ENCODE assay signal across 13 cellular contexts in the genomic region with DNA sequence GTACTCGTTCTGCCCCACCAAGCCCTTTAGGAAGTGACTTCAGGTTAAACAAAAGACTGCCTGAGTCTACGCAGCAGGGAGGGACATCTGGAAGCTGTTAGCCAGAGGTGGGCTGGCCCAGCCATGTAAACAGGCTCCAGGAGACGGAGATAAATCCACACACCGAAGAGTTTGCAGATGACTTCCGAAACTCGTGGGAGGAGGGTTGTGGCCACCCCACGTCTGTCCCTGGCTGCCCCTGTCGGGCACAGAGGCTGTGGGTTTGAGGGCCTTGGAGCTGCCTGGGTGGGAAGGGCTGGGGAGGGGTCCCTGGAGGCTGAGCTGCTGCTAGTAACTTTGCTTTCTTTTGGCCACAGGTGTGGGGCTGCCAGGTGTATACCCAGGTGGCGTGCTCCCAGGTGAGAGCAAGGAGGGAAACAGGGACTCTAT. TPM values are rescaled to one million over a fixed set of nuclear protein-coding genes. Genes with fewer than 3 reads are reported as not detected.
DNase-seq lines count a peak whose midpoint lies in the region; ATAC-seq lines count a peak whose summit lies in the region.
"Had no signal": no experiment of that assay in that cellular context is flagged by ENCODE, and none has a peak within 500 bp of the region (broad histone marks: within the 10 kb centered on the region; RNA-seq: fewer than 3 reads in every experiment).

No MANE protein-coding gene starts in this region.

- no peaks in the 10 kb centered on the region for H3F3A ChIP-seq in GM23248 (ENCODE audit: insufficient read depth)

- peak; percentile 60 for DNase-seq in GM23248
- peak; percentile 83 for DNase-seq in NCI-H345 (lab: John Stamatoyannopoulos, UW)
- DNase-seq in fibroblast of gingiva (ENCODE audit: low read depth) = peak; percentile 35
- DNase-seq in activated CD8-positive, alpha-beta memory T cell treated with anti-CD3 and anti-CD28 coated beads for 24 hours = no peak
- DNase-seq in NCI-H1930 (lab: John Stamatoyannopoulos, UW) = no peak
- no peak for DNase-seq in epidermal melanocyte (ENCODE audit: insufficient read length, low spot score)
- DNase-seq: activated effector memory CD4-positive, alpha-beta T cell treated with anti-CD3 and anti-CD28 coated beads, Interleukin-2, amount 50 U/mL, for 16 hours; DND-41; spleen; stimulated activated naive B cell treated with anti-CD40 and anti-IgM and Interleukin-4, amounts not matched to agents 10 μg/mL and 1 μg/mL and 100 μg/mL, for 72 hours had no signal

- H3K27me3 ChIP-seq in GM23248 (replicated peaks; ENCODE audit: insufficient read depth) (no peaks in the 10 kb centered on the region), rectal smooth muscle tissue (ENCODE audit: control insufficient read depth, insufficient read depth, low read length) (no peaks in the 10 kb centered on the region)
- H3K27me3 ChIP-seq: spleen had no signal

- no peaks in the 10 kb centered on the region for H3K36me3 ChIP-seq in GM23248 (ENCODE audit: low read depth)
- H3K36me3 ChIP-seq in rectal smooth muscle tissue (ENCODE audit: control insufficient read depth, insufficient read depth, low read length) = peaks cover 7% of the 10 kb centered on the region

- H3K9me2 ChIP-seq in GM23248 (ENCODE audit: insufficient read depth) = no peaks in the 10 kb centered on the region

- no peak overlapping the region for H2AFZ ChIP-seq in GM23248

- peak overlapping the region; percentile 28; the same call in 1 of the 2 replicates for H3K9ac ChIP-seq in GM23248
- no peak overlapping the region for H3K9ac ChIP-seq in rectal smooth muscle tissue (ENCODE audit: low read length)

- no peak for ATAC-seq in GM19023 (IDR thresholded peaks at IDR 0.05; ENCODE audit: unreplicated experiment)
- ATAC-seq: stimulated activated naive B cell treated with anti-CD40 and anti-IgM and Interleukin-4, amounts not matched to agents 10 μg/mL and 1 μg/mL and 100 μg/mL, for 72 hours had no signal

- no peaks in the 10 kb centered on the region for H3K9me3 ChIP-seq in GM23248 (ENCODE audit: low read depth)
- H3K9me3 ChIP-seq: spleen had no signal

- H3K4me1 ChIP-seq in GM23248 (ENCODE audit: insufficient read depth) (no peaks in the 10 kb centered on the region), rectal smooth muscle tissue (ENCODE audit: control insufficient read depth, insufficient read depth, low read length) (peaks cover 12% of the 10 kb centered on the region)

- no peak overlapping the region for H3K27ac ChIP-seq in GM23248
- peak overlapping the region; percentile 66 for H3K27ac ChIP-seq in rectal smooth muscle tissue (ENCODE audit: low read depth, low read length)

- H3K79me2 ChIP-seq in GM23248 (ENCODE audit: insufficient read depth) = no peaks in the 10 kb centered on the region

- H3K4me3 ChIP-seq in GM23248 (no peak overlapping the region), rectal smooth muscle tissue (ENCODE audit: low read length) (no peak overlapping the region)
- H3K4me3 ChIP-seq: spleen had no signal

- no peak overlapping the region for H3K4me2 ChIP-seq in GM23248 (ENCODE audit: unreplicated experiment)

- WGBS in GM23248 (ENCODE audit: low coverage in 1 of 2, low lambda C conversion rate in 2 of 2, missing lambda C conversion rate in 2 of 2), 2 experiments = 48 to 52% methylated on average over 9 of the region's 9 CpGs

- in situ Hi-C loops in GM23248 (cut with MboI) = no loop called here

- H4K20me1 ChIP-seq in GM23248 (ENCODE audit: insufficient read depth) = no peaks in the 10 kb centered on the region

RNA-seq across cellular contexts. Expression of a gene that starts 15.6 kb away (rescaled TPM):
- total RNA-seq in GM23248 (2014; rRNA removed; shearing (Covaris generic)) = 698 and 974 TPM in 2 replicates
- polyA plus RNA-seq in GM23248 (2016; fragmentation: Nextera tagmentation; extraction: Ambion mirVana) = 539 and 568 TPM in 2 replicates
- total RNA-seq: NCI-H460 had no signal

RNA-seq across cellular contexts. Expression of a gene that starts 40.1 kb away (rescaled TPM):
- total RNA-seq in GM23248 (2014; rRNA removed; shearing (Covaris generic)) = 30.0 and 37.3 TPM in 2 replicates
- polyA plus RNA-seq in GM23248 (2016; fragmentation: Nextera tagmentation; extraction: Ambion mirVana) = 3.9 TPM in 2 replicates

Comparison
In these comparisons a context has a peak if more than half of its experiments do, and no peak if none do; other contexts are left out.
1. DNase-seq: peak in GM23248 (single experiment), NCI-H345 (single experiment) and fibroblast of gingiva (single experiment); none in activated CD8-positive, alpha-beta memory T cell treated with anti-CD3 and anti-CD28 coated beads for 24 hours (single experiment), NCI-H1930 (0 of 2) and epidermal melanocyte (single experiment).